In genomic region chr3:106197532-106198187, GRCh38 we compare ENCODE assay signal across 1 cellular context.
TF ChIP-seq lines count a peak whose summit lies in the region.

No MANE protein-coding gene starts in this region.

TF ChIP-seq in H1, 55 proteins besides CTCF, POLR2A, EP300 and RAD21:
- TF ChIP-seq TCF12 (IDR thresholded peaks at IDR 0.05; ENCODE audit: low read depth, low read length) (no peak), GABPA (IDR thresholded peaks at IDR 0.05; ENCODE audit: borderline replicate concordance, insufficient read depth, low read length) (no peak), PHF8 (conservative IDR thresholded peaks at IDR 0.05; ENCODE audit: low read depth, low read length) (no peak), ZNF274 (IDR thresholded peaks at IDR 0.05; ENCODE audit: borderline replicate concordance, extremely low read depth, low read length) (no peak)
